1 cellular context compared by ENCODE assay signal in genomic region chr18:75276813-75277628, GRCh38.
TF ChIP-seq lines count a peak whose summit lies in the region.

No MANE protein-coding gene starts in this region.

TF ChIP-seq in IMR-90, 13 proteins besides CTCF, POLR2A, EP300 and RAD21 (continued from another document):
- TF ChIP-seq USF2 (IDR thresholded peaks at IDR 0.05; ENCODE audit: low read depth, low read length) (no peak), CHD1 (IDR thresholded peaks at IDR 0.05; ENCODE audit: low read depth, low read length) (no peak), NFE2L2 (IDR thresholded peaks at IDR 0.05; ENCODE audit: low read depth, low read length) (no peak)
- TF ChIP-seq, protein P1, sequence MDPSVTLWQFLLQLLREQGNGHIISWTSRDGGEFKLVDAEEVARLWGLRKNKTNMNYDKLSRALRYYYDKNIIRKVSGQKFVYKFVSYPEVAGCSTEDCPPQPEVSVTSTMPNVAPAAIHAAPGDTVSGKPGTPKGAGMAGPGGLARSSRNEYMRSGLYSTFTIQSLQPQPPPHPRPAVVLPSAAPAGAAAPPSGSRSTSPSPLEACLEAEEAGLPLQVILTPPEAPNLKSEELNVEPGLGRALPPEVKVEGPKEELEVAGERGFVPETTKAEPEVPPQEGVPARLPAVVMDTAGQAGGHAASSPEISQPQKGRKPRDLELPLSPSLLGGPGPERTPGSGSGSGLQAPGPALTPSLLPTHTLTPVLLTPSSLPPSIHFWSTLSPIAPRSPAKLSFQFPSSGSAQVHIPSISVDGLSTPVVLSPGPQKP (IDR thresholded peaks at IDR 0.05; ENCODE audit: borderline replicate concordance, low read depth, low read length) = no peak
